ENCODE assay signal across 22 cellular contexts in the genomic region with DNA sequence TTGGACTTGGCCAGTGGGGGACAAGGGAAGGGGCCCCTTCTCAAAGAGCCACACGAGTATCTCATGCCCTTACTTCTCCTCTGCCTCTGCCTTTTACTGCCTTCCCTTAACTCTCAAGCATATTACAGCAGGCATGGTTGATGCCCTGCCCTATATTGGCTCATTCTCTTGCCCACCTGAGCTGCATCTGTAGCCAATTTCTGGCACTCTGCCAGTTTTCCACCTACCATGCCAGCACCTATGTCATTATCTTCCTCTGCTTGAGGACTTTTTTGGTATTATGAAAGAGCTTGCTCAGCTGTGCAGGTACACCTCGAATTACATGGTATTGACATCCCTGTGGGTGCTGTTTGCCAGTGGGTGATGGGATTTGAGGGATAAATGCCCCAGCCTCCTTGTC.
"Had no signal": no experiment of that assay in that cellular context is flagged by ENCODE, and none has a peak within 500 bp of the region (broad histone marks: within the 10 kb centered on the region; RNA-seq: fewer than 3 reads in every experiment).

No MANE protein-coding gene starts in this region.

- DNase-seq: activated CD4-positive, alpha-beta T cell treated with anti-CD3 and anti-CD28 coated beads, Interleukin-2, amount 50 U/mL, for 1 hour; activated CD4-positive, CD25-positive, alpha-beta regulatory T cell treated with anti-CD3 and anti-CD28 coated beads, Interleukin-2, amount 50 U/mL, for 72 hours; activated CD8-positive, alpha-beta T cell treated with anti-CD3 and anti-CD28 coated beads for 36 hours; activated gamma-delta T cell treated with Interleukin-2 at 50 U/mL for 16 hours; activated naive CD4-positive, alpha-beta T cell treated with anti-CD3 and anti-CD28 coated beads, Interleukin-2, amount 50 U/mL, for 16 hours; activated T-cell treated with anti-CD3 and anti-CD28 coated beads, Interleukin-2, amount 50 U/mL, for 4 hours; amniotic stem cell; brain microvascular endothelial cell; dorsolateral prefrontal cortex; effector memory CD4-positive, alpha-beta T cell; hippocampal formation; immature natural killer cell; kidney; left colon; mammary epithelial cell; naive B cell; nephron progenitor cell; ovary; small intestine; stimulated activated CD4-positive, alpha-beta T cell treated with anti-CD3 and anti-CD28 coated beads, Interleukin-4, amount 100 ng/mL, for 24 hours; stimulated activated naive CD8-positive, alpha-beta T cell treated with anti-CD3 and anti-CD28 coated beads, Interleukin-15, amount 100 ng/mL, for 72 hours; uterus had no signal
